8 cellular contexts compared by ENCODE assay signal in the genomic region with DNA sequence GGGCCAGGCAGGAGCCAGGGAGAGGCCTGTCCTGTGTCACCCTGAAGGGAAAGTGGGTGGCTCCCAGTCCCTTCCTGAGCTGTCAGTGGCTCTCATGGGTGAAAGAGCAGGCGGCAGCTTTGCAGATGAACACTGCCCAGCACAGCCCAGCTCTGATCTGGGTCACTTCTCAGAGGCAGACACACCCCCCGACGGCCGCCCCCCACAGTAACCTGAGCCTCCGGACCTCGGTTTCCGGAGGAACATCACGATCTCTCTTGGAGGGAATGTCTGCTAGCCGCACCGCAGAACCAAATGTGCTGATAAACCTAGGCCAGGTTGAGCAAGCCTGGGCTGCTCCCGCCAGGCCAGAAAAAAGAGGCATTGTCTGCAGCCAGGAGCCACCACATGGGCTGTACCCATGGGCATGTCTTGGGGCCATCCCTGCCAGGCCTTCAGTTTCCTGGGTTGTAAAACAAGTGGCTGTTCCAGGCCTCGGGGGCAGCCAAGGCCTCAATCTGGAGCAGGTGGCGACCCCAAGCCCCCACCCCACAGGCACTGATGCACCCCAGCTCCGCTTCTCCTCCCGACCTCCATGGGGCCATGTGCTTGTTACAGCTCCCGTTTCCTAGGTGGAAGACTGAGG. TPM values are rescaled to one million over a fixed set of nuclear protein-coding genes. Genes with fewer than 3 reads are reported as not detected.
DNase-seq lines count a peak whose midpoint lies in the region; TF ChIP-seq lines count a peak whose summit lies in the region.

No MANE protein-coding gene starts in this region.

- intact Hi-C loops in breast epithelium (cut with DNase I; ENCODE audit: low total_unique reads) (no loop called here), testis (cut with DNase I; ENCODE audit: low total_unique reads) (no loop called here)

- H3K36me3 ChIP-seq in breast epithelium (no peaks in the 10 kb centered on the region), testis (ENCODE audit: low read depth, missing control alignments) (no peaks in the 10 kb centered on the region)

- peaks cover 41 to 78% of the 10 kb centered on the region in 2 donors for H3K4me1 ChIP-seq in breast epithelium
- H3K4me1 ChIP-seq in testis: peaks cover 88% of the 10 kb centered on the region

- peak overlapping the region in 2 of 3 donors; percentile 3 to 14 for H3K4me3 ChIP-seq in breast epithelium
- no peak overlapping the region for H3K4me3 ChIP-seq in testis

- peak; percentile 22; the same call in 1 of the 2 replicates for TF ChIP-seq RAD21 in Ishikawa (IDR thresholded peaks at IDR 0.05; ENCODE audit: low read depth)

- TF ChIP-seq EP300 in Ishikawa (IDR thresholded peaks at IDR 0.05; ENCODE audit: borderline replicate concordance): peak; percentile 90

- TF ChIP-seq POLR2A in breast epithelium (IDR thresholded peaks at IDR 0.05) (no peak), testis (IDR thresholded peaks at IDR 0.05) (no peak)

- H3K27me3 ChIP-seq in breast epithelium: no peaks in the 10 kb centered on the region
- no peaks in the 10 kb centered on the region for H3K27me3 ChIP-seq in layer of hippocampus (ENCODE audit: control insufficient read depth, insufficient read depth, low read length)
- H3K27me3 ChIP-seq in testis: no peaks in the 10 kb centered on the region

- H3K27ac ChIP-seq in breast epithelium (peak overlapping the region; percentile 92), layer of hippocampus (ENCODE audit: low read depth, low read length) (peak overlapping the region; percentile 92), testis (peak overlapping the region; percentile 28 to 76)

- DNase-seq in breast epithelium (ENCODE audit: low spot score in 2 of 2): peak in 1 of 2 donors; percentile 91
- DNase-seq in testis: peak; percentile 83
- no peak for DNase-seq in 8988T
- DNase-seq in NOMO-1 treated with dmso at 0.1 percent for 144 hours (lab: John Stamatoyannopoulos, UW; ENCODE audit: unreplicated experiment): no peak
- no peak for DNase-seq in activated effector memory CD4-positive, alpha-beta T cell treated with Interleukin-2 at 50 U/mL for 16 hours
- DNase-seq in NCI-H146 treated with DMSO at 0.1 percent for 48 hours (lab: John Stamatoyannopoulos, UW; ENCODE audit: unreplicated experiment): no peak

- H3K9me3 ChIP-seq in breast epithelium (no peaks in the 10 kb centered on the region), testis (no peaks in the 10 kb centered on the region)

- WGBS in testis, 2 donors: 33 to 43% methylated on average over 13 to 15 of the region's 16 CpGs

- no peak for TF ChIP-seq CTCF in breast epithelium (IDR thresholded peaks at IDR 0.05)
- TF ChIP-seq CTCF in testis (IDR thresholded peaks at IDR 0.05): no peak

TF ChIP-seq in Ishikawa, 13 proteins besides CTCF, POLR2A, EP300 and RAD21:
- TF ChIP-seq ZBTB7A (IDR thresholded peaks at IDR 0.05; ENCODE audit: low read depth) (peak; percentile 82; the same call in 1 of the 2 replicates), CREB1 (IDR thresholded peaks at IDR 0.05; ENCODE audit: low read depth) (0 out of 2 replicates have a peak, but pooled peaks have one; percentile 2), TAF1 (IDR thresholded peaks at IDR 0.05; ENCODE audit: low read depth) (no peak), EGR1 (IDR thresholded peaks at IDR 0.05) (peak; percentile 60), FOXM1 (IDR thresholded peaks at IDR 0.05; ENCODE audit: borderline replicate concordance, low read depth) (peak; percentile 80), NFIC (IDR thresholded peaks at IDR 0.05) (peak; percentile 79), CEBPB (IDR thresholded peaks at IDR 0.05) (peak; percentile 90), TEAD4 (IDR thresholded peaks at IDR 0.05) (peak; percentile 73), YY1 (IDR thresholded peaks at IDR 0.05; ENCODE audit: low read depth) (no peak; the same call in 1 of the 2 replicates), TCF12 (IDR thresholded peaks at IDR 0.05; ENCODE audit: low read depth) (peak; percentile 86)
- TF ChIP-seq, protein P1, sequence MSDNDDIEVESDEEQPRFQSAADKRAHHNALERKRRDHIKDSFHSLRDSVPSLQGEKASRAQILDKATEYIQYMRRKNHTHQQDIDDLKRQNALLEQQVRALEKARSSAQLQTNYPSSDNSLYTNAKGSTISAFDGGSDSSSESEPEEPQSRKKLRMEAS (IDR thresholded peaks at IDR 0.05): peak; percentile 71
- TF ChIP-seq, protein P2, sequence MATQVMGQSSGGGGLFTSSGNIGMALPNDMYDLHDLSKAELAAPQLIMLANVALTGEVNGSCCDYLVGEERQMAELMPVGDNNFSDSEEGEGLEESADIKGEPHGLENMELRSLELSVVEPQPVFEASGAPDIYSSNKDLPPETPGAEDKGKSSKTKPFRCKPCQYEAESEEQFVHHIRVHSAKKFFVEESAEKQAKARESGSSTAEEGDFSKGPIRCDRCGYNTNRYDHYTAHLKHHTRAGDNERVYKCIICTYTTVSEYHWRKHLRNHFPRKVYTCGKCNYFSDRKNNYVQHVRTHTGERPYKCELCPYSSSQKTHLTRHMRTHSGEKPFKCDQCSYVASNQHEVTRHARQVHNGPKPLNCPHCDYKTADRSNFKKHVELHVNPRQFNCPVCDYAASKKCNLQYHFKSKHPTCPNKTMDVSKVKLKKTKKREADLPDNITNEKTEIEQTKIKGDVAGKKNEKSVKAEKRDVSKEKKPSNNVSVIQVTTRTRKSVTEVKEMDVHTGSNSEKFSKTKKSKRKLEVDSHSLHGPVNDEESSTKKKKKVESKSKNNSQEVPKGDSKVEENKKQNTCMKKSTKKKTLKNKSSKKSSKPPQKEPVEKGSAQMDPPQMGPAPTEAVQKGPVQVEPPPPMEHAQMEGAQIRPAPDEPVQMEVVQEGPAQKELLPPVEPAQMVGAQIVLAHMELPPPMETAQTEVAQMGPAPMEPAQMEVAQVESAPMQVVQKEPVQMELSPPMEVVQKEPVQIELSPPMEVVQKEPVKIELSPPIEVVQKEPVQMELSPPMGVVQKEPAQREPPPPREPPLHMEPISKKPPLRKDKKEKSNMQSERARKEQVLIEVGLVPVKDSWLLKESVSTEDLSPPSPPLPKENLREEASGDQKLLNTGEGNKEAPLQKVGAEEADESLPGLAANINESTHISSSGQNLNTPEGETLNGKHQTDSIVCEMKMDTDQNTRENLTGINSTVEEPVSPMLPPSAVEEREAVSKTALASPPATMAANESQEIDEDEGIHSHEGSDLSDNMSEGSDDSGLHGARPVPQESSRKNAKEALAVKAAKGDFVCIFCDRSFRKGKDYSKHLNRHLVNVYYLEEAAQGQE (IDR thresholded peaks at IDR 0.05; ENCODE audit: low read depth): no peak
- TF ChIP-seq, protein P3, sequence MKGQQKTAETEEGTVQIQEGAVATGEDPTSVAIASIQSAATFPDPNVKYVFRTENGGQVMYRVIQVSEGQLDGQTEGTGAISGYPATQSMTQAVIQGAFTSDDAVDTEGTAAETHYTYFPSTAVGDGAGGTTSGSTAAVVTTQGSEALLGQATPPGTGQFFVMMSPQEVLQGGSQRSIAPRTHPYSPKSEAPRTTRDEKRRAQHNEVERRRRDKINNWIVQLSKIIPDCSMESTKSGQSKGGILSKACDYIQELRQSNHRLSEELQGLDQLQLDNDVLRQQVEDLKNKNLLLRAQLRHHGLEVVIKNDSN (IDR thresholded peaks at IDR 0.05): peak; percentile 18; the same call in 1 of the 2 replicates

RNA-seq across cellular contexts. Expression of a gene that starts 57.6 kb away (rescaled TPM):
- total RNA-seq in breast epithelium (10 to 100 TPM; 58.4 to 83.9 (median 71.7) TPM), testis (100 to 1,000 TPM; 212 TPM)
- polyA plus RNA-seq in testis (ENCODE audit: insufficient read depth, low read depth, low replicate concordance): 62.6 TPM

Comparison
In these comparisons a context has a peak if more than half of its experiments do, and no peak if none do; other contexts are left out.
1. H3K4me3 ChIP-seq: peak in breast epithelium (2 of 3); none in testis (0 of 2).
2. Peak in every context shown above with its lines, with median percentiles within 50 percentile points of each other: H3K27ac ChIP-seq.